1 cellular context compared by ENCODE assay signal in the genomic region with DNA sequence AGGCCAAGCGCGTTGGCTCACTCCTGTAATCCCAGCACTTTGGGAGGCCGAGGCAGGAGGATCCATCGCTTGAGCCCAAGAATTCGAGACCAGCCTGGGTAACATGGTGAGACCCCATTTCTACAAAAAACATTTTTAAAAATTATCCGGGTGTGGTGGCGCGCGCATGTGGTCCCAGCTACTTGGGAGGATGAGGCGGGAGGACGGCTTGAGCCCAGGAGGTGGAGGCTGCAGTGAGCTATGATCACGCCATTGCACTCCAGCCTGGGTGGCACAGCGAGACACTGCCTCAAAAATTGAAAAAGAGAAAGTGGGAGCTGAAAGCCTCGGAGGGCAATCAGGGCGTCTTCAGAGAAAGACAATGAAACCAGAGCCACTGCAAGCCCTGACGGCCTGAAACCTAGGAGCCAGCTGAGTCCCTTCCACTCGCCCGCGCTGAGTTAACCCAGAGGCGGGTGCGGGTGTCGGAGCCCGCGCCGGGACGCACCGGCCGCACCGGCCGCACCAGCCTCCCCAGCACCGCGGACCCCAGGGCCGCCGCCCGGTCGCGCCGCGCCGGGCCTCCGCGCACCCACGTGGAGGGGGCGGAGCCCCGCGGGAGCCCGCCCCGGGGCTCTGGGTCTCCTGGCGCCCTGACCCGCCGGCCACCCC.
TF ChIP-seq lines count a peak whose summit lies in the region.

No MANE protein-coding gene starts in this region.

TF ChIP-seq in GM12878, 131 proteins besides CTCF, POLR2A, EP300 and RAD21:
- TF ChIP-seq GATAD2B (conservative IDR thresholded peaks at IDR 0.05; ENCODE audit: low read depth) (no peak; the same call in 1 of the 2 replicates), YY1 (IDR thresholded peaks at IDR 0.05; ENCODE audit: low read depth, low read length) (peak; percentile 7; the same call in 1 of the 2 replicates), SREBF2 (IDR thresholded peaks at IDR 0.05; ENCODE audit: low read length) (no peak), BHLHE40 (IDR thresholded peaks at IDR 0.05; ENCODE audit: borderline replicate concordance in 1 of 2, low read depth in 2 of 2, low read length in 1 of 2) (no peak; a peak in 1 of 4 replicates), MEF2A (IDR thresholded peaks at IDR 0.05; ENCODE audit: insufficient read depth, low read depth, low read length) (no peak), IKZF1 (conservative IDR thresholded peaks at IDR 0.05) (0 out of 2 replicates have a peak, but pooled peaks have one; percentile 13), RB1 (IDR thresholded peaks at IDR 0.05; ENCODE audit: borderline replicate concordance) (no peak), ZNF24 (IDR thresholded peaks at IDR 0.05) (peak; percentile 37; the same call in 1 of the 2 replicates), ASH2L (IDR thresholded peaks at IDR 0.05; ENCODE audit: borderline replicate concordance, low read depth) (0 out of 2 replicates have a peak, but pooled peaks have one; percentile 19)
- TF ChIP-seq, protein P1, sequence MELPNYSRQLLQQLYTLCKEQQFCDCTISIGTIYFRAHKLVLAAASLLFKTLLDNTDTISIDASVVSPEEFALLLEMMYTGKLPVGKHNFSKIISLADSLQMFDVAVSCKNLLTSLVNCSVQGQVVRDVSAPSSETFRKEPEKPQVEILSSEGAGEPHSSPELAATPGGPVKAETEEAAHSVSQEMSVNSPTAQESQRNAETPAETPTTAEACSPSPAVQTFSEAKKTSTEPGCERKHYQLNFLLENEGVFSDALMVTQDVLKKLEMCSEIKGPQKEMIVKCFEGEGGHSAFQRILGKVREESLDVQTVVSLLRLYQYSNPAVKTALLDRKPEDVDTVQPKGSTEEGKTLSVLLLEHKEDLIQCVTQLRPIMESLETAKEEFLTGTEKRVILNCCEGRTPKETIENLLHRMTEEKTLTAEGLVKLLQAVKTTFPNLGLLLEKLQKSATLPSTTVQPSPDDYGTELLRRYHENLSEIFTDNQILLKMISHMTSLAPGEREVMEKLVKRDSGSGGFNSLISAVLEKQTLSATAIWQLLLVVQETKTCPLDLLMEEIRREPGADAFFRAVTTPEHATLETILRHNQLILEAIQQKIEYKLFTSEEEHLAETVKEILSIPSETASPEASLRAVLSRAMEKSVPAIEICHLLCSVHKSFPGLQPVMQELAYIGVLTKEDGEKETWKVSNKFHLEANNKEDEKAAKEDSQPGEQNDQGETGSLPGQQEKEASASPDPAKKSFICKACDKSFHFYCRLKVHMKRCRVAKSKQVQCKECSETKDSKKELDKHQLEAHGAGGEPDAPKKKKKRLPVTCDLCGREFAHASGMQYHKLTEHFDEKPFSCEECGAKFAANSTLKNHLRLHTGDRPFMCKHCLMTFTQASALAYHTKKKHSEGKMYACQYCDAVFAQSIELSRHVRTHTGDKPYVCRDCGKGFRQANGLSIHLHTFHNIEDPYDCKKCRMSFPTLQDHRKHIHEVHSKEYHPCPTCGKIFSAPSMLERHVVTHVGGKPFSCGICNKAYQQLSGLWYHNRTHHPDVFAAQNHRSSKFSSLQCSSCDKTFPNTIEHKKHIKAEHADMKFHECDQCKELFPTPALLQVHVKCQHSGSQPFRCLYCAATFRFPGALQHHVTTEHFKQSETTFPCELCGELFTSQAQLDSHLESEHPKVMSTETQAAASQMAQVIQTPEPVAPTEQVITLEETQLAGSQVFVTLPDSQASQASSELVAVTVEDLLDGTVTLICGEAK (IDR thresholded peaks at IDR 0.05; ENCODE audit: borderline replicate concordance): peak; percentile 30; the same call in 1 of the 2 replicates
- TF ChIP-seq, protein P2, sequence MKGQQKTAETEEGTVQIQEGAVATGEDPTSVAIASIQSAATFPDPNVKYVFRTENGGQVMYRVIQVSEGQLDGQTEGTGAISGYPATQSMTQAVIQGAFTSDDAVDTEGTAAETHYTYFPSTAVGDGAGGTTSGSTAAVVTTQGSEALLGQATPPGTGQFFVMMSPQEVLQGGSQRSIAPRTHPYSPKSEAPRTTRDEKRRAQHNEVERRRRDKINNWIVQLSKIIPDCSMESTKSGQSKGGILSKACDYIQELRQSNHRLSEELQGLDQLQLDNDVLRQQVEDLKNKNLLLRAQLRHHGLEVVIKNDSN (IDR thresholded peaks at IDR 0.05; ENCODE audit: borderline replicate concordance, extremely low read length, insufficient read depth, low read depth, low read length): peak; percentile 67
- TF ChIP-seq, protein P3, sequence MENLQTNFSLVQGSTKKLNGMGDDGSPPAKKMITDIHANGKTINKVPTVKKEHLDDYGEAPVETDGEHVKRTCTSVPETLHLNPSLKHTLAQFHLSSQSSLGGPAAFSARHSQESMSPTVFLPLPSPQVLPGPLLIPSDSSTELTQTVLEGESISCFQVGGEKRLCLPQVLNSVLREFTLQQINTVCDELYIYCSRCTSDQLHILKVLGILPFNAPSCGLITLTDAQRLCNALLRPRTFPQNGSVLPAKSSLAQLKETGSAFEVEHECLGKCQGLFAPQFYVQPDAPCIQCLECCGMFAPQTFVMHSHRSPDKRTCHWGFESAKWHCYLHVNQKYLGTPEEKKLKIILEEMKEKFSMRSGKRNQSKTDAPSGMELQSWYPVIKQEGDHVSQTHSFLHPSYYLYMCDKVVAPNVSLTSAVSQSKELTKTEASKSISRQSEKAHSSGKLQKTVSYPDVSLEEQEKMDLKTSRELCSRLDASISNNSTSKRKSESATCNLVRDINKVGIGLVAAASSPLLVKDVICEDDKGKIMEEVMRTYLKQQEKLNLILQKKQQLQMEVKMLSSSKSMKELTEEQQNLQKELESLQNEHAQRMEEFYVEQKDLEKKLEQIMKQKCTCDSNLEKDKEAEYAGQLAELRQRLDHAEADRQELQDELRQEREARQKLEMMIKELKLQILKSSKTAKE (IDR thresholded peaks at IDR 0.05; ENCODE audit: low read depth, poor library complexity, severe bottlenecking): no peak
- TF ChIP-seq, protein P4, sequence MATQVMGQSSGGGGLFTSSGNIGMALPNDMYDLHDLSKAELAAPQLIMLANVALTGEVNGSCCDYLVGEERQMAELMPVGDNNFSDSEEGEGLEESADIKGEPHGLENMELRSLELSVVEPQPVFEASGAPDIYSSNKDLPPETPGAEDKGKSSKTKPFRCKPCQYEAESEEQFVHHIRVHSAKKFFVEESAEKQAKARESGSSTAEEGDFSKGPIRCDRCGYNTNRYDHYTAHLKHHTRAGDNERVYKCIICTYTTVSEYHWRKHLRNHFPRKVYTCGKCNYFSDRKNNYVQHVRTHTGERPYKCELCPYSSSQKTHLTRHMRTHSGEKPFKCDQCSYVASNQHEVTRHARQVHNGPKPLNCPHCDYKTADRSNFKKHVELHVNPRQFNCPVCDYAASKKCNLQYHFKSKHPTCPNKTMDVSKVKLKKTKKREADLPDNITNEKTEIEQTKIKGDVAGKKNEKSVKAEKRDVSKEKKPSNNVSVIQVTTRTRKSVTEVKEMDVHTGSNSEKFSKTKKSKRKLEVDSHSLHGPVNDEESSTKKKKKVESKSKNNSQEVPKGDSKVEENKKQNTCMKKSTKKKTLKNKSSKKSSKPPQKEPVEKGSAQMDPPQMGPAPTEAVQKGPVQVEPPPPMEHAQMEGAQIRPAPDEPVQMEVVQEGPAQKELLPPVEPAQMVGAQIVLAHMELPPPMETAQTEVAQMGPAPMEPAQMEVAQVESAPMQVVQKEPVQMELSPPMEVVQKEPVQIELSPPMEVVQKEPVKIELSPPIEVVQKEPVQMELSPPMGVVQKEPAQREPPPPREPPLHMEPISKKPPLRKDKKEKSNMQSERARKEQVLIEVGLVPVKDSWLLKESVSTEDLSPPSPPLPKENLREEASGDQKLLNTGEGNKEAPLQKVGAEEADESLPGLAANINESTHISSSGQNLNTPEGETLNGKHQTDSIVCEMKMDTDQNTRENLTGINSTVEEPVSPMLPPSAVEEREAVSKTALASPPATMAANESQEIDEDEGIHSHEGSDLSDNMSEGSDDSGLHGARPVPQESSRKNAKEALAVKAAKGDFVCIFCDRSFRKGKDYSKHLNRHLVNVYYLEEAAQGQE (IDR thresholded peaks at IDR 0.05; ENCODE audit: low read depth, low read length): no peak
- TF ChIP-seq, protein P5, sequence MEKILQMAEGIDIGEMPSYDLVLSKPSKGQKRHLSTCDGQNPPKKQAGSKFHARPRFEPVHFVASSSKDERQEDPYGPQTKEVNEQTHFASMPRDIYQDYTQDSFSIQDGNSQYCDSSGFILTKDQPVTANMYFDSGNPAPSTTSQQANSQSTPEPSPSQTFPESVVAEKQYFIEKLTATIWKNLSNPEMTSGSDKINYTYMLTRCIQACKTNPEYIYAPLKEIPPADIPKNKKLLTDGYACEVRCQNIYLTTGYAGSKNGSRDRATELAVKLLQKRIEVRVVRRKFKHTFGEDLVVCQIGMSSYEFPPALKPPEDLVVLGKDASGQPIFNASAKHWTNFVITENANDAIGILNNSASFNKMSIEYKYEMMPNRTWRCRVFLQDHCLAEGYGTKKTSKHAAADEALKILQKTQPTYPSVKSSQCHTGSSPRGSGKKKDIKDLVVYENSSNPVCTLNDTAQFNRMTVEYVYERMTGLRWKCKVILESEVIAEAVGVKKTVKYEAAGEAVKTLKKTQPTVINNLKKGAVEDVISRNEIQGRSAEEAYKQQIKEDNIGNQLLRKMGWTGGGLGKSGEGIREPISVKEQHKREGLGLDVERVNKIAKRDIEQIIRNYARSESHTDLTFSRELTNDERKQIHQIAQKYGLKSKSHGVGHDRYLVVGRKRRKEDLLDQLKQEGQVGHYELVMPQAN (conservative IDR thresholded peaks at IDR 0.05): peak; percentile 48
- TF ChIP-seq, protein P6, sequence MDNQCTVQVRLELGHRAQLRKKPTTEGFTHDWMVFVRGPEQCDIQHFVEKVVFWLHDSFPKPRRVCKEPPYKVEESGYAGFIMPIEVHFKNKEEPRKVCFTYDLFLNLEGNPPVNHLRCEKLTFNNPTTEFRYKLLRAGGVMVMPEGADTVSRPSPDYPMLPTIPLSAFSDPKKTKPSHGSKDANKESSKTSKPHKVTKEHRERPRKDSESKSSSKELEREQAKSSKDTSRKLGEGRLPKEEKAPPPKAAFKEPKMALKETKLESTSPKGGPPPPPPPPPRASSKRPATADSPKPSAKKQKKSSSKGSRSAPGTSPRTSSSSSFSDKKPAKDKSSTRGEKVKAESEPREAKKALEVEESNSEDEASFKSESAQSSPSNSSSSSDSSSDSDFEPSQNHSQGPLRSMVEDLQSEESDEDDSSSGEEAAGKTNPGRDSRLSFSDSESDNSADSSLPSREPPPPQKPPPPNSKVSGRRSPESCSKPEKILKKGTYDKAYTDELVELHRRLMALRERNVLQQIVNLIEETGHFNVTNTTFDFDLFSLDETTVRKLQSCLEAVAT (IDR thresholded peaks at IDR 0.05): peak; percentile 87
- TF ChIP-seq, protein P7, sequence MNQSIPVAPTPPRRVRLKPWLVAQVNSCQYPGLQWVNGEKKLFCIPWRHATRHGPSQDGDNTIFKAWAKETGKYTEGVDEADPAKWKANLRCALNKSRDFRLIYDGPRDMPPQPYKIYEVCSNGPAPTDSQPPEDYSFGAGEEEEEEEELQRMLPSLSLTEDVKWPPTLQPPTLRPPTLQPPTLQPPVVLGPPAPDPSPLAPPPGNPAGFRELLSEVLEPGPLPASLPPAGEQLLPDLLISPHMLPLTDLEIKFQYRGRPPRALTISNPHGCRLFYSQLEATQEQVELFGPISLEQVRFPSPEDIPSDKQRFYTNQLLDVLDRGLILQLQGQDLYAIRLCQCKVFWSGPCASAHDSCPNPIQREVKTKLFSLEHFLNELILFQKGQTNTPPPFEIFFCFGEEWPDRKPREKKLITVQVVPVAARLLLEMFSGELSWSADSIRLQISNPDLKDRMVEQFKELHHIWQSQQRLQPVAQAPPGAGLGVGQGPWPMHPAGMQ (IDR thresholded peaks at IDR 0.05; ENCODE audit: borderline replicate concordance): no peak
